8 cellular contexts compared by ENCODE assay signal in the genomic region with DNA sequence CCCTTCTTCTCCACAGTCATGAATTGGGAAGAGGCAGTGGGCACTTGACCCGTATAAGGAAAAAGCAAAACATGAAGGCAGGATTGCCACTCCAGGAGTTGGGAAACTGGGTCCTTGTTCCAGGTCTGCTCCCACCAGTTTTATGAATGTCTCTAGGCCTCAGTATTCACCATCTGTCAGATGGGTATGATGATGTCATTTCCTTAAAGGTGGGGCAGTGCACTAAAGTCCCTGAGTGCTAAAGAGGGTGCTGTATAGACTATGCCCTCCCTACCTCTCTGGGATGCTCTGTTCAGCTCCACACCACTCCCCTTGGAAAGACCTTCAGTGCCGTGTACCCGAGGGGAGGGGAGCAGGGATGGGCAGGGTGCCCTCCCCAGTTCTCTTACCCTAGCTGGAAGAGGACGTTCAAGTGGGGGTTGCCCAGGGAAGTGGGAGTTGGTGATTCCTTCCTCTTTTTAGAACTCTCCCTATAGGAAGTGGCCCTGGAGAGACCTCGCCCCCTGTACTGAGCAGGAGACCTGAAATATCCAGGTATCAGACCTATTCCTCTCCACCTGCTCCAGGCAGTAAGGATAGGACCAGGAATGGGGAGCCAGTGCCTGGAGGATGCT. TPM values are rescaled to one million over a fixed set of nuclear protein-coding genes. Genes with fewer than 3 reads are reported as not detected.
DNase-seq lines count a peak whose midpoint lies in the region; ATAC-seq and TF ChIP-seq lines count a peak whose summit lies in the region.

No MANE protein-coding gene starts in this region.

- peak overlapping the region; percentile 76 for H3K27ac ChIP-seq in HEK293 (ENCODE audit: extremely low read depth, low read depth, low read length)

- CTCF ChIA-PET in HEK293 (lab: Yijun Ruan, JAX) = interaction anchor here (0.7 to 5.8 kb wide), 9 partner anchors 9 to 527 kb away, joined by 3 to 24 read pairs (median 4); no protein-coding TSS in a partner anchor

- H3K36me3 ChIP-seq in HEK293 (ENCODE audit: control insufficient read depth in 2 of 2, insufficient read depth in 1 of 2, low read length in 2 of 2) = peaks cover 0 to 1% of the 10 kb centered on the region in 2 experiments; a peak in 1 of 3 replicates

- H3K27ac Mint-ChIP-seq in stimulated activated effector memory CD8-positive, alpha-beta T cell treated with anti-CD3 and anti-CD28 coated beads, Interleukin-12 subunit alpha, Interleukin-12 subunit beta, amount 100 ng/mL, for 72 hours = peak overlapping the region; percentile 100

- peak overlapping the region; percentile 98 for H3K4me3 Mint-ChIP-seq in stimulated activated effector memory CD8-positive, alpha-beta T cell treated with anti-CD3 and anti-CD28 coated beads, Interleukin-12 subunit alpha, Interleukin-12 subunit beta, amount 100 ng/mL, for 72 hours

- H3K36me3 Mint-ChIP-seq in stimulated activated effector memory CD8-positive, alpha-beta T cell treated with anti-CD3 and anti-CD28 coated beads, Interleukin-12 subunit alpha, Interleukin-12 subunit beta, amount 100 ng/mL, for 72 hours = peaks cover 79% of the 10 kb centered on the region

- no peaks in the 10 kb centered on the region for H3K9me3 Mint-ChIP-seq in stimulated activated effector memory CD8-positive, alpha-beta T cell treated with anti-CD3 and anti-CD28 coated beads, Interleukin-12 subunit alpha, Interleukin-12 subunit beta, amount 100 ng/mL, for 72 hours

- intact Hi-C loops in left ventricle myocardium superior (cut with micrococcal nuclease) = no loop called here

- H3K4me1 ChIP-seq in HEK293 (ENCODE audit: control insufficient read depth, insufficient read depth, low read length) = peaks cover 13% of the 10 kb centered on the region

- ATAC-seq in left ventricle myocardium superior = no peak
- no peak for ATAC-seq in stimulated activated effector memory CD8-positive, alpha-beta T cell treated with anti-CD3 and anti-CD28 coated beads, Interleukin-12 subunit alpha, Interleukin-12 subunit beta, amount 100 ng/mL, for 72 hours

- POLR2A ChIA-PET in HEK293 (lab: Yijun Ruan, JAX) = interaction anchor here (0.5 to 3.5 kb wide), 11 partner anchors 18 to 322 kb away, joined by 3 to 62 read pairs (median 9); partner anchors contain the start of genes CWC25, LASP1NB, PLXDC1 and PSMB3

- H3K9me3 ChIP-seq in HEK293 (ENCODE audit: control insufficient read depth, insufficient read depth, low read depth, low read length) = no peaks in the 10 kb centered on the region

- H3K4me3 ChIP-seq in HEK293 (ENCODE audit: low read depth, low read length) (no peak overlapping the region), WI38 (ENCODE audit: low read depth, low read length) (peak overlapping the region; percentile 100)

- TF ChIP-seq CTCF in HEK293 (tag by site-specific recombination; IDR thresholded peaks at IDR 0.05) (no peak), WI38 (IDR thresholded peaks at IDR 0.05; ENCODE audit: low read depth, low read length) (no peak)

- H3K4me1 Mint-ChIP-seq in stimulated activated effector memory CD8-positive, alpha-beta T cell treated with anti-CD3 and anti-CD28 coated beads, Interleukin-12 subunit alpha, Interleukin-12 subunit beta, amount 100 ng/mL, for 72 hours = peaks cover 81% of the 10 kb centered on the region

- DNase-seq in left ventricle myocardium superior = peak; percentile 18
- DNase-seq in stimulated activated effector memory CD8-positive, alpha-beta T cell treated with anti-CD3 and anti-CD28 coated beads, Interleukin-12 subunit alpha, Interleukin-12 subunit beta, amount 100 ng/mL, for 72 hours (ENCODE audit: low spot score in 2 of 2) = no peak
- no peak for DNase-seq in activated CD4-positive, CD25-positive, alpha-beta regulatory T cell treated with anti-CD3 and anti-CD28 coated beads, Interleukin-2, amount 50 U/mL, for 72 hours
- no peak for DNase-seq in AG08395 (ENCODE audit: low spot score)
- no peak for DNase-seq in NCI-H510A treated with DMSO at 0.1 percent for 48 hours (lab: John Stamatoyannopoulos, UW)
- DNase-seq in nucleus accumbens (lab: John Stamatoyannopoulos, UW) = no peak

TF ChIP-seq in HEK293, 187 proteins besides CTCF, POLR2A, EP300 and RAD21:
- TF ChIP-seq SP3 (tag by site-specific recombination; IDR thresholded peaks at IDR 0.05) (no peak), ZNF664 (tag by site-specific recombination; IDR thresholded peaks at IDR 0.05) (peak; percentile 7; the same call in 1 of the 2 replicates)
- TF ChIP-seq, protein P1, sequence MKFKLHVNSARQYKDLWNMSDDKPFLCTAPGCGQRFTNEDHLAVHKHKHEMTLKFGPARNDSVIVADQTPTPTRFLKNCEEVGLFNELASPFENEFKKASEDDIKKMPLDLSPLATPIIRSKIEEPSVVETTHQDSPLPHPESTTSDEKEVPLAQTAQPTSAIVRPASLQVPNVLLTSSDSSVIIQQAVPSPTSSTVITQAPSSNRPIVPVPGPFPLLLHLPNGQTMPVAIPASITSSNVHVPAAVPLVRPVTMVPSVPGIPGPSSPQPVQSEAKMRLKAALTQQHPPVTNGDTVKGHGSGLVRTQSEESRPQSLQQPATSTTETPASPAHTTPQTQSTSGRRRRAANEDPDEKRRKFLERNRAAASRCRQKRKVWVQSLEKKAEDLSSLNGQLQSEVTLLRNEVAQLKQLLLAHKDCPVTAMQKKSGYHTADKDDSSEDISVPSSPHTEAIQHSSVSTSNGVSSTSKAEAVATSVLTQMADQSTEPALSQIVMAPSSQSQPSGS (tag by site-specific recombination; IDR thresholded peaks at IDR 0.05; ENCODE audit: low read depth) = peak; percentile 81

RNA-seq across cellular contexts. Expression of gene LASP1, which starts 2.2 kb away (rescaled TPM):
- 28.4 TPM for total RNA-seq in left ventricle myocardium superior

RNA-seq across cellular contexts. Expression of gene RPL23, which starts 18.6 kb away (rescaled TPM):
- 799 TPM for total RNA-seq in left ventricle myocardium superior

RNA-seq across cellular contexts. Expression of gene CWC25, which starts 47.0 kb away (rescaled TPM):
- 10.0 TPM for total RNA-seq in left ventricle myocardium superior
